Comparison of ENCODE assay signal across 31 cellular contexts in genomic region chr3:16770021-16770420, GRCh38.
A peak's percentile ranks its signal among the peaks of the same experiment; 100 is the strongest.
DNase-seq lines count a peak whose midpoint lies in the region; ATAC-seq, FAIRE-seq and TF ChIP-seq lines count a peak whose summit lies in the region.
"Had no signal": no experiment of that assay in that cellular context is flagged by ENCODE, and none has a peak within 500 bp of the region (broad histone marks: within the 10 kb centered on the region; RNA-seq: fewer than 3 reads in every experiment).

No MANE protein-coding gene starts in this region.

- no peaks in the 10 kb centered on the region; the same call in 1 of the 2 replicates for H3K27me3 Mint-ChIP-seq in HFFc6 (ENCODE audit: insufficient read depth)
- peaks cover 2% of the 10 kb centered on the region for H3K27me3 Mint-ChIP-seq in activated CD8-positive, alpha-beta memory T cell treated with anti-CD3 and anti-CD28 coated beads, Interleukin-2, amount 10 ng/mL, durations not matched to agents 7 days and 5 days
- H3K27me3 Mint-ChIP-seq: activated B cell treated with CpG ODN at 0.5 μM for 24 hours; brain; stimulated activated naive CD8-positive, alpha-beta T cell treated with anti-CD3 and anti-CD28 coated beads, Interleukin-15, Interleukin-2, amounts not matched to agents 100 ng/mL and 50 ng/mL, for 24 hours had no signal

- TF ChIP-seq CTCF in HFFc6 (IDR thresholded peaks at IDR 0.05) (no peak), right atrium auricular region (IDR thresholded peaks at IDR 0.05) (no peak)

- no peaks in the 10 kb centered on the region for H3K9me3 ChIP-seq in right atrium auricular region
- H3K9me3 ChIP-seq in small intestine (ENCODE audit: control insufficient read depth, low read depth) = no peaks in the 10 kb centered on the region
- H3K9me3 ChIP-seq: Caco-2, esophagus muscularis mucosa, tibial artery had no signal

- H3K4me1 ChIP-seq in right atrium auricular region = peaks cover 0 to 19% of the 10 kb centered on the region in 2 donors
- no peaks in the 10 kb centered on the region for H3K4me1 ChIP-seq in small intestine (ENCODE audit: control insufficient read depth in 2 of 2, insufficient read depth in 1 of 2, low read depth in 1 of 2, low read length in 1 of 2)
- H3K4me1 ChIP-seq: Caco-2 had no signal

- no peaks in the 10 kb centered on the region for H3K36me3 ChIP-seq in right atrium auricular region
- no peaks in the 10 kb centered on the region for H3K36me3 ChIP-seq in small intestine (ENCODE audit: control insufficient read depth in 2 of 2, insufficient read depth in 2 of 2, low read length in 2 of 2)
- H3K36me3 ChIP-seq: esophagus muscularis mucosa, tibial artery had no signal

- no peak overlapping the region for H3K4me3 ChIP-seq in right atrium auricular region
- no peak overlapping the region for H3K4me3 ChIP-seq in small intestine (ENCODE audit: low read depth in 1 of 2, low read length in 2 of 2)
- H3K4me3 ChIP-seq: esophagus muscularis mucosa, tibial artery had no signal

- DNase-seq in HFFc6 = peak; percentile 12
- DNase-seq in dedifferentiated amniotic fluid mesenchymal stem cell (ENCODE audit: extremely low spot score) = peak; percentile 9
- DNase-seq in right atrium auricular region (ENCODE audit: low spot score) = no peak
- DNase-seq in renal cortical epithelial cell (ENCODE audit: low read depth) = peak; percentile 95
- DNase-seq in activated CD8-positive, alpha-beta memory T cell treated with anti-CD3 and anti-CD28 coated beads, Interleukin-2, amount 10 ng/mL, durations not matched to agents 7 days and 5 days = no peak
- no peak for DNase-seq in GM19238 (ENCODE audit: insufficient read length, low spot score)
- no peak for DNase-seq in T-helper 1 cell
- no peak for DNase-seq in small intestine
- DNase-seq: activated B cell treated with CpG ODN at 0.5 μM for 24 hours; activated CD4-positive, alpha-beta T cell treated with anti-CD3 and anti-CD28 coated beads, Interleukin-2, amount 50 U/mL, for 48 hours; activated gamma-delta T cell; C1 segment of cervical spinal cord; Caco-2; DMS79 treated with DMSO at 0.1 percent for 48 hours; effector memory CD8-positive, alpha-beta T cell; H7; kidney glomerular epithelial cell; mesenchymal stem cell; NCI-H1105; NCI-H2029 treated with DMSO at 0.1 percent for 48 hours; NCI-H2227 treated with DMSO at 0.1 percent for 48 hours; NCI-H748 treated with DMSO at 0.1 percent for 48 hours; nucleus accumbens; retina; stimulated activated CD4-positive, alpha-beta T cell treated with anti-CD3 and anti-CD28 coated beads, Interleukin-15, amount 100 ng/mL, for 24 hours; T1000; tibial artery had no signal

- peaks cover 11% of the 10 kb centered on the region for H3K4me1 Mint-ChIP-seq in HFFc6 (ENCODE audit: low read depth)
- H3K4me1 Mint-ChIP-seq in activated CD8-positive, alpha-beta memory T cell treated with anti-CD3 and anti-CD28 coated beads, Interleukin-2, amount 10 ng/mL, durations not matched to agents 7 days and 5 days = peaks cover 3% of the 10 kb centered on the region

- ATAC-seq in activated CD8-positive, alpha-beta memory T cell treated with anti-CD3 and anti-CD28 coated beads, Interleukin-2, amount 10 ng/mL, durations not matched to agents 7 days and 5 days = no peak
- ATAC-seq: effector memory CD8-positive, alpha-beta T cell; HepG2 had no signal

- H3K4me3 Mint-ChIP-seq in HFFc6 = no peak overlapping the region
- H3K4me3 Mint-ChIP-seq in activated CD8-positive, alpha-beta memory T cell treated with anti-CD3 and anti-CD28 coated beads, Interleukin-2, amount 10 ng/mL, durations not matched to agents 7 days and 5 days = no peak overlapping the region
- H3K4me3 Mint-ChIP-seq: activated B cell treated with CpG ODN at 0.5 μM for 24 hours; brain; effector memory CD8-positive, alpha-beta T cell; stimulated activated naive CD8-positive, alpha-beta T cell treated with anti-CD3 and anti-CD28 coated beads, Interleukin-15, Interleukin-2, amounts not matched to agents 100 ng/mL and 50 ng/mL, for 24 hours had no signal

- 64 to 71% (median 66%) methylated on average over 5 of the region's 5 CpGs for WGBS in small intestine, 3 donors

- peak overlapping the region; percentile 49 to 93 for H3K27ac ChIP-seq in right atrium auricular region
- H3K27ac ChIP-seq in small intestine (ENCODE audit: low read depth in 1 of 2, low read length in 1 of 2) = no peak overlapping the region
- H3K27ac ChIP-seq: esophagus muscularis mucosa, tibial artery had no signal

- no peaks in the 10 kb centered on the region for H3K9me3 Mint-ChIP-seq in HFFc6
- H3K9me3 Mint-ChIP-seq in activated CD8-positive, alpha-beta memory T cell treated with anti-CD3 and anti-CD28 coated beads, Interleukin-2, amount 10 ng/mL, durations not matched to agents 7 days and 5 days (ENCODE audit: low read depth) = no peaks in the 10 kb centered on the region
- H3K9me3 Mint-ChIP-seq: activated B cell treated with CpG ODN at 0.5 μM for 24 hours; effector memory CD8-positive, alpha-beta T cell; stimulated activated naive CD8-positive, alpha-beta T cell treated with anti-CD3 and anti-CD28 coated beads, Interleukin-15, Interleukin-2, amounts not matched to agents 100 ng/mL and 50 ng/mL, for 24 hours had no signal

- no peak for FAIRE-seq in small intestine (lab: Jason Lieb, UNC)
- FAIRE-seq: HepG2 had no signal

- no peak overlapping the region for H3K27ac Mint-ChIP-seq in HFFc6
- no peak overlapping the region for H3K27ac Mint-ChIP-seq in activated CD8-positive, alpha-beta memory T cell treated with anti-CD3 and anti-CD28 coated beads, Interleukin-2, amount 10 ng/mL, durations not matched to agents 7 days and 5 days
- H3K27ac Mint-ChIP-seq: activated B cell treated with CpG ODN at 0.5 μM for 24 hours; effector memory CD8-positive, alpha-beta T cell; stimulated activated naive CD8-positive, alpha-beta T cell treated with anti-CD3 and anti-CD28 coated beads, Interleukin-15, Interleukin-2, amounts not matched to agents 100 ng/mL and 50 ng/mL, for 24 hours had no signal

- H3K27me3 ChIP-seq in right atrium auricular region (no peaks in the 10 kb centered on the region), small intestine (ENCODE audit: control insufficient read depth in 2 of 2, insufficient read depth in 2 of 2, low read length in 2 of 2) (no peaks in the 10 kb centered on the region)
- H3K27me3 ChIP-seq: esophagus muscularis mucosa, tibial artery had no signal

- H3K36me3 Mint-ChIP-seq in HFFc6 (ENCODE audit: low read depth) = 0 out of 2 replicates have a peak, but pooled peaks cover 4% of the 10 kb centered on the region
- no peaks in the 10 kb centered on the region for H3K36me3 Mint-ChIP-seq in activated CD8-positive, alpha-beta memory T cell treated with anti-CD3 and anti-CD28 coated beads, Interleukin-2, amount 10 ng/mL, durations not matched to agents 7 days and 5 days
- H3K36me3 Mint-ChIP-seq: brain had no signal

- CTCF ChIA-PET in activated CD8-positive, alpha-beta memory T cell treated with anti-CD3 and anti-CD28 coated beads, Interleukin-2, amount 10 ng/mL, durations not matched to agents 7 days and 5 days (lab: Charles Lee) = no interaction called here

Comparison
In these comparisons a context has a peak if more than half of its experiments do, and no peak if none do; other contexts are left out.
1. DNase-seq: peak in HFFc6 (single experiment), dedifferentiated amniotic fluid mesenchymal stem cell (single experiment) and renal cortical epithelial cell (single experiment); none in right atrium auricular region (single experiment), activated CD8-positive, alpha-beta memory T cell treated with anti-CD3 and anti-CD28 coated beads, Interleukin-2, amount 10 ng/mL, durations not matched to agents 7 days and 5 days (single experiment), GM19238 (single experiment), T-helper 1 cell (0 of 5) and small intestine (single experiment).
2. H3K27ac ChIP-seq: peak in right atrium auricular region (2 of 2); none in small intestine (0 of 2).